ENCODE assay signal across 38 cellular contexts in genomic region chr20:13268943-13269342, GRCh38. TPM values are rescaled to one million over a fixed set of nuclear protein-coding genes. Genes with fewer than 3 reads are reported as not detected.
"Had no signal": no experiment of that assay in that cellular context is flagged by ENCODE, and none has a peak within 500 bp of the region (broad histone marks: within the 10 kb centered on the region; RNA-seq: fewer than 3 reads in every experiment).

No MANE protein-coding gene starts in this region.

- H3K4me3 Mint-ChIP-seq: activated B cell treated with CpG ODN at 0.5 μM for 24 hours; activated CD4-positive, alpha-beta memory T cell treated with anti-CD3 and anti-CD28 coated beads for 36 hours; activated CD4-positive, alpha-beta T cell treated with anti-CD3 and anti-CD28 coated beads, Interleukin-2, amount 10 ng/mL, durations not matched to agents 24 days and 14 days; activated CD8-positive, alpha-beta T cell treated with anti-CD3 and anti-CD28 coated beads for 36 hours; activated naive CD4-positive, alpha-beta T cell treated with anti-CD3 and anti-CD28 coated beads for 36 hours; activated naive CD8-positive, alpha-beta T cell treated with anti-CD3 and anti-CD28 coated beads for 36 hours; activated T-cell treated with anti-CD3 and anti-CD28 coated beads, Interleukin-2, amount 50 U/mL, for 4 hours; activated T-cell treated with anti-CD3 and anti-CD28 coated beads, Interleukin-2, amount 50 U/mL, for 72 hours; activated T-helper 1 cell treated with anti-CD3 and anti-CD28 coated beads, Interleukin-12 subunit alpha, Interleukin-12 subunit beta, Interleukin-2, Interleukin-4 antibody, amounts not matched to agents 30 ng/mL and 10 ng/mL and 1 ng/mL, durations not matched to agents 14 hours and 24 hours and 36 hours; activated T-helper 17 cell treated with anti-CD3 and anti-CD28 coated beads, Interleukin-2, amount 50 U/mL, for 72 hours; central memory CD8-positive, alpha-beta T cell; T-helper 1 cell treated with Interleukin-12 subunit alpha and Interleukin-12 subunit beta and Interleukin-4 antibody, amounts not matched to agents 30 μg/mL and 1 μg/mL, for 36 hours; T-helper 2 cell treated with Interferon-gamma antibody and Interleukin-4, amounts not matched to agents 5 μg/mL and 100 μg/mL, for 36 hours had no signal

- H3K27me3 ChIP-seq: adrenal gland, body of pancreas, brain microvascular endothelial cell, cardiac muscle cell had no signal

- H3K36me3 ChIP-seq: adrenal gland, brain microvascular endothelial cell, cardiac muscle cell had no signal

- H3K9me3 Mint-ChIP-seq: activated B cell treated with CpG ODN at 0.5 μM for 24 hours; activated CD4-positive, alpha-beta memory T cell treated with anti-CD3 and anti-CD28 coated beads for 36 hours; activated CD4-positive, alpha-beta T cell treated with anti-CD3 and anti-CD28 coated beads, Interleukin-2, amount 10 ng/mL, durations not matched to agents 24 days and 14 days; activated CD8-positive, alpha-beta T cell treated with anti-CD3 and anti-CD28 coated beads for 36 hours; activated naive CD4-positive, alpha-beta T cell treated with anti-CD3 and anti-CD28 coated beads for 36 hours; activated naive CD4-positive, alpha-beta T cell treated with anti-CD3 and anti-CD28 coated beads, Interleukin-2, amount 50 U/mL, for 72 hours; activated naive CD8-positive, alpha-beta T cell treated with anti-CD3 and anti-CD28 coated beads for 36 hours; activated T-cell treated with anti-CD3 and anti-CD28 coated beads, Interleukin-2, amount 50 U/mL, for 4 hours; activated T-cell treated with anti-CD3 and anti-CD28 coated beads, Interleukin-2, amount 50 U/mL, for 72 hours; activated T-helper 1 cell treated with anti-CD3 and anti-CD28 coated beads, Interleukin-12 subunit alpha, Interleukin-12 subunit beta, Interleukin-2, Interleukin-4 antibody, amounts not matched to agents 30 ng/mL and 10 ng/mL and 1 ng/mL, durations not matched to agents 14 hours and 24 hours and 36 hours; activated T-helper 17 cell treated with anti-CD3 and anti-CD28 coated beads, Interleukin-2, amount 50 U/mL, for 72 hours; central memory CD8-positive, alpha-beta T cell; T-helper 1 cell treated with Interleukin-12 subunit alpha and Interleukin-12 subunit beta and Interleukin-4 antibody, amounts not matched to agents 30 μg/mL and 1 μg/mL, for 36 hours; T-helper 2 cell treated with Interferon-gamma antibody and Interleukin-4, amounts not matched to agents 5 μg/mL and 100 μg/mL, for 36 hours had no signal

- H3K4me3 ChIP-seq: adrenal gland, body of pancreas, cardiac muscle cell had no signal

- H3K9me3 ChIP-seq: adrenal gland, body of pancreas had no signal

- DNase-seq: activated B cell treated with CpG ODN at 0.5 μM for 24 hours; activated CD4-positive, alpha-beta memory T cell treated with anti-CD3 and anti-CD28 coated beads for 36 hours; activated CD4-positive, alpha-beta T cell treated with anti-CD3 and anti-CD28 coated beads for 4 hours; activated CD4-positive, alpha-beta T cell treated with anti-CD3 and anti-CD28 coated beads, Interleukin-2, amount 10 ng/mL, durations not matched to agents 24 days and 14 days; activated CD4-positive, alpha-beta T cell treated with anti-CD3 and anti-CD28 coated beads, Interleukin-2, amount 50 U/mL, for 1 hour; activated CD4-positive, alpha-beta T cell treated with anti-CD3 and anti-CD28 coated beads, Interleukin-2, amount 50 U/mL, for 4 hours; activated CD4-positive, CD25-positive, alpha-beta regulatory T cell treated with anti-CD3 and anti-CD28 coated beads, Interleukin-2, amount 50 U/mL, for 72 hours; activated CD8-positive, alpha-beta memory T cell treated with anti-CD3 and anti-CD28 coated beads, Interleukin-2, amount 50 U/mL, for 4 hours; activated CD8-positive, alpha-beta T cell treated with anti-CD3 and anti-CD28 coated beads for 36 hours; activated effector memory CD4-positive, alpha-beta T cell treated with anti-CD3 and anti-CD28 coated beads, Interleukin-2, amount 50 U/mL, for 16 hours; activated gamma-delta T cell treated with Interleukin-2 at 50 U/mL for 16 hours; activated naive CD4-positive, alpha-beta T cell; activated naive CD4-positive, alpha-beta T cell treated with anti-CD3 and anti-CD28 coated beads for 36 hours; activated naive CD4-positive, alpha-beta T cell treated with anti-CD3 and anti-CD28 coated beads, Interleukin-2, amount 50 U/mL, for 16 hours; activated naive CD8-positive, alpha-beta T cell treated with anti-CD3 and anti-CD28 coated beads for 36 hours; activated T-cell treated with anti-CD3 and anti-CD28 coated beads for 4 hours; activated T-cell treated with anti-CD3 and anti-CD28 coated beads, Interleukin-2, amount 50 U/mL, for 1 hour; activated T-cell treated with anti-CD3 and anti-CD28 coated beads, Interleukin-2, amount 50 U/mL, for 4 hours; activated T-cell treated with anti-CD3 and anti-CD28 coated beads, Interleukin-2, amount 50 U/mL, for 72 hours; adrenal gland; amniotic stem cell; body of pancreas; brain microvascular endothelial cell; caudate nucleus; cerebellar nuclear complex; SW 1271; T-helper 1 cell; T-helper 2 cell; T-helper 9 cell had no signal

- H3K27ac ChIP-seq: adrenal gland, body of pancreas, brain microvascular endothelial cell, cardiac muscle cell, VCaP had no signal

- H3K4me1 ChIP-seq: adrenal gland, body of pancreas had no signal

- H3K4me1 Mint-ChIP-seq: activated B cell treated with CpG ODN at 0.5 μM for 24 hours; activated CD4-positive, alpha-beta T cell treated with anti-CD3 and anti-CD28 coated beads, Interleukin-2, amount 10 ng/mL, durations not matched to agents 24 days and 14 days; activated naive CD8-positive, alpha-beta T cell treated with anti-CD3 and anti-CD28 coated beads for 36 hours; central memory CD8-positive, alpha-beta T cell had no signal

- ATAC-seq: activated CD8-positive, alpha-beta T cell treated with anti-CD3 and anti-CD28 coated beads for 36 hours; activated naive CD4-positive, alpha-beta T cell treated with anti-CD3 and anti-CD28 coated beads, Interleukin-2, amount 50 U/mL, for 72 hours; activated T-cell treated with anti-CD3 and anti-CD28 coated beads, Interleukin-2, amount 50 U/mL, for 4 hours; activated T-cell treated with anti-CD3 and anti-CD28 coated beads, Interleukin-2, amount 50 U/mL, for 72 hours; activated T-helper 17 cell treated with anti-CD3 and anti-CD28 coated beads, Interleukin-2, amount 50 U/mL, for 72 hours; body of pancreas had no signal

- H3K27me3 Mint-ChIP-seq: activated CD4-positive, alpha-beta memory T cell treated with anti-CD3 and anti-CD28 coated beads for 36 hours; activated T-helper 17 cell treated with anti-CD3 and anti-CD28 coated beads, Interleukin-2, amount 50 U/mL, for 72 hours had no signal

- H3K27ac Mint-ChIP-seq: activated B cell treated with CpG ODN at 0.5 μM for 24 hours; activated CD4-positive, alpha-beta memory T cell treated with anti-CD3 and anti-CD28 coated beads for 36 hours; activated CD4-positive, alpha-beta T cell treated with anti-CD3 and anti-CD28 coated beads, Interleukin-2, amount 10 ng/mL, durations not matched to agents 24 days and 14 days; activated CD8-positive, alpha-beta T cell treated with anti-CD3 and anti-CD28 coated beads for 36 hours; activated naive CD4-positive, alpha-beta T cell treated with anti-CD3 and anti-CD28 coated beads for 36 hours; activated naive CD4-positive, alpha-beta T cell treated with anti-CD3 and anti-CD28 coated beads, Interleukin-2, amount 50 U/mL, for 72 hours; activated naive CD8-positive, alpha-beta T cell treated with anti-CD3 and anti-CD28 coated beads for 36 hours; activated T-cell treated with anti-CD3 and anti-CD28 coated beads, Interleukin-2, amount 50 U/mL, for 72 hours; activated T-helper 1 cell treated with anti-CD3 and anti-CD28 coated beads, Interleukin-12 subunit alpha, Interleukin-12 subunit beta, Interleukin-2, Interleukin-4 antibody, amounts not matched to agents 30 ng/mL and 10 ng/mL and 1 ng/mL, durations not matched to agents 14 hours and 24 hours and 36 hours; activated T-helper 17 cell treated with anti-CD3 and anti-CD28 coated beads, Interleukin-2, amount 50 U/mL, for 72 hours; T-helper 1 cell treated with Interleukin-12 subunit alpha and Interleukin-12 subunit beta and Interleukin-4 antibody, amounts not matched to agents 30 μg/mL and 1 μg/mL, for 36 hours; T-helper 2 cell treated with Interferon-gamma antibody and Interleukin-4, amounts not matched to agents 5 μg/mL and 100 μg/mL, for 36 hours had no signal

RNA-seq across cellular contexts. Expression of gene ISM1, which starts 47.9 kb away (rescaled TPM):
- total RNA-seq: activated B cell treated with CpG ODN at 0.5 μM for 24 hours, bronchial epithelial cell had no signal
